In the genomic region with DNA sequence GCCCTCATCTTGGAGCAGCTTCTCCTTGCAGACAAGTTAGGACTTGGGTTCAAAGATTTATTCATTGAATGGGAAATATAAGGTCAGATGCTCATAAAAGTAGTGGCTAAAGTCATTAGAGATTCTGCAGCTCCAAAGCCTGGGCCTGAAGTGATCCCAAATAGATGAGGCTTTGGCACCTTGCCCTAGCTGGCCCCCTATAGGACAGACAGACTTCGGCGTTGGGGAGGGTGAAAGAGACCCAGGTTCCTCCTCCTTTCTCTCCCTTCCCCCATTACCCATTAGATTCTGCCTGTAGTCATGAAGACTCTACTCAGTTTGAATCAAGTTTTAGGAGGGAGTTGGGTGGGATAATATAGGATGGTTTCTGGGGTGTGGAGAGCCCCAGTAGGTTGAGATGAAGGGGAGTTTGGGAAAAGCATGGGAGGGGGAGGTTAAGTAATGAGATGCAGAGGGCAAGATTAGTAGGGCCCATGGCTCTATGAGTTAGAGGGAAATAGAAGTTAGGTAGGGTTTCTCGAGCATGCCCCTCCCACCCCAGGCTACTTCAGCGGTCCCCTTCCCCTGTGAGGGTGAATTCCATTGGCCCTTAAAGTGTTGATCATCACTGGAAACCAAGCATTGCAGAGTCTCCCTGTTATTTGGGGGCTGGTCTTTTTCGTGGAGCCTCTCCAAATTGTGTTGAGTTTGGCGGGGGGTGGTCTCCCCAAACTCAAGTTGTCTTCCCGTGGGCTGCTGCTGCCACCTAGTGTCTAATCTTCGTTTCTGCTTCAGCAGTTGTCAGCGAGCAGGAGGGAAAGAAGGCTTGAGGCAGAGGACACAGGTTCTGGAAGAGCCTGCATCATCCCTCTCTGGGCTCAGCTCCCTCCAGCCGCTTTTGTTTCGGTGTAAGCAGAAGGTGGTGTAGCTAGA, we compare ENCODE assay signal across 8 cellular contexts.
DNase-seq lines count a peak whose midpoint lies in the region; ATAC-seq and TF ChIP-seq lines count a peak whose summit lies in the region.

No MANE protein-coding gene starts in this region.

- no peaks in the 10 kb centered on the region for H3K9me3 ChIP-seq in MM.1S (replicated peaks; ENCODE audit: insufficient read depth, low read length)

- H3K27me3 ChIP-seq in MM.1S (replicated peaks; ENCODE audit: insufficient read depth, low read length) = 0 out of 2 replicates have a peak, but pooled peaks cover 7% of the 10 kb centered on the region

- no peaks in the 10 kb centered on the region for H3F3A ChIP-seq in MM.1S (ENCODE audit: insufficient read depth, low read length)

- no peak overlapping the region for H3K4me3 ChIP-seq in MM.1S (ENCODE audit: low read length)

- no peak overlapping the region for H3K27ac ChIP-seq in MM.1S (ENCODE audit: low read length)

- no peak overlapping the region for H3K9ac ChIP-seq in MM.1S (ENCODE audit: low read length)

- no peaks in the 10 kb centered on the region for H3K4me1 ChIP-seq in MM.1S (ENCODE audit: low read length)

- H2AFZ ChIP-seq in MM.1S (ENCODE audit: low read length) = no peak overlapping the region

- TF ChIP-seq CTCF in MM.1S (IDR thresholded peaks at IDR 0.05; ENCODE audit: low read length) = peak; percentile 90

- no peaks in the 10 kb centered on the region for H3K36me3 ChIP-seq in MM.1S (replicated peaks; ENCODE audit: insufficient read depth, low read length)

- H3K9me2 ChIP-seq in MM.1S (replicated peaks; ENCODE audit: insufficient read depth, low read length) = no peaks in the 10 kb centered on the region

- peak; percentile 69 for DNase-seq in ELR (ENCODE audit: low read depth)
- DNase-seq in MM.1S = peak; percentile 48
- DNase-seq in SW480 (ENCODE audit: low spot score) = peak; percentile 73
- peak in 42 of 56 donors; percentile 9 to 78 (median 36) for DNase-seq in amygdala (lab: John Stamatoyannopoulos, UW)
- peak; percentile 80 for DNase-seq in inferior parietal cortex (ENCODE audit: extremely low spot score)
- peak; percentile 48 to 51 for DNase-seq in stimulated activated CD4-positive, alpha-beta T cell treated with anti-CD3 and anti-CD28 coated beads, Interleukin-1b, Interleukin-23, amount 100 ng/mL, for 4 hours (ENCODE audit: low read depth in 2 of 2)

- H3K4me2 ChIP-seq in MM.1S (ENCODE audit: low read depth, low read length) = no peak overlapping the region

- no peaks in the 10 kb centered on the region for H3K79me2 ChIP-seq in MM.1S (ENCODE audit: low read length)

- ATAC-seq in HG02884 (IDR thresholded peaks at IDR 0.05; ENCODE audit: unreplicated experiment) (no peak), HG02623 (IDR thresholded peaks at IDR 0.05; ENCODE audit: unreplicated experiment) (no peak)

- no peaks in the 10 kb centered on the region for H4K20me1 ChIP-seq in MM.1S (ENCODE audit: insufficient read depth, low read length)
